In the genomic region with DNA sequence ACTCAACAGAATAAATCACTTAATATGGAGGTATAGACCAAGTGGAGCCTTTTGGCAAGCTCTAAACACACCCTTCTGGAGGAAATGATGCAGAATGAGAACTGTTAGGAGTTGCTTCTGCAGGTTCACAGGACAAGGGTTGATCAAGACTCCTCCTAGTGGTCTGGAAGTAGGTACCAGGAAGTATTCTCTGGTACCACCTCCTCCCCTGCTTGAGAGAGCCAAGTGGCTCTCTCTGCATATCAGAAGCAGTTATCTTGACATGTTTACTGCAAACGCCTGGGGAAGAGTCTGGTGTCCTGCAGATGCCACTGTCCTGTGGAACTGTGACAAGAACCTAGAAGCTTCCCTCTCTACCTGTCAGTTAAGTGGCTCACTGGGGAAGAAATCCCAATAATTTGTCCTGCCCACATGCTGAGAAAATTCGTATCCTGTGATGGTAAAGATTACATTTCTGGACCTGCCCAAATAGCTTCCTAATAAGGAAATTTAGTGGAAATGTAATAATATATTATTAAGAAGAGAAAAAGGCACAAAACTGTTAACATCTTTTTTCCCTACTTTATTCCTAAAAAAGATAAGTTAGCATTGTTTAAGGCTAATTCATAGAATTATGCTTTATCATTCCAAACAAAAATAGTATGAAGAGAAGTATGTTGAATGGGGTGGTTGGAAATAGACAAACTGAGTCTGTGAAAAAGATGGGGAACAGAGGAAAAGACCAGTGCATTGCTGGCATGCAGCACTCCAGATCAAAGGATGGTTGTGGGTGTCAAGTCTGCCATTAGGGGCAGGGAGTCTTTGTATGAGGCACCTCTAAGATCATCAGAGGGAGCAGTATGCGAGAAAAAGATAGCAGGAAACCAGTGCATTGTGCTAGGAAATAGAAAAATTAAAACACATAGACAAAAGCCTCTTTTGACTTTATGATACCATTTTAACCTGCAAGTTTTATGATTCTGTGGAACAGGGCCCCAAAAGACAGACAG, we compare ENCODE assay signal across 8 cellular contexts.
DNase-seq lines count a peak whose midpoint lies in the region; ATAC-seq lines count a peak whose summit lies in the region.

No MANE protein-coding gene starts in this region.

- peaks cover 95% of the 10 kb centered on the region for H3K4me1 Mint-ChIP-seq in activated T-cell treated with anti-CD3 and anti-CD28 coated beads, Interleukin-2, amount 50 U/mL, for 24 hours (ENCODE audit: low read depth)
- peaks cover 83% of the 10 kb centered on the region for H3K4me1 Mint-ChIP-seq in activated naive CD8-positive, alpha-beta T cell treated with anti-CD3 and anti-CD28 coated beads for 36 hours
- H3K4me1 Mint-ChIP-seq in immature natural killer cell = peaks cover 69 to 84% of the 10 kb centered on the region in 2 donors

- H3K27ac ChIP-seq in thymus (ENCODE audit: low read depth) = peak overlapping the region; percentile 25

- peak overlapping the region; percentile 99 for H3K27ac Mint-ChIP-seq in activated T-cell treated with anti-CD3 and anti-CD28 coated beads, Interleukin-2, amount 50 U/mL, for 24 hours
- peak overlapping the region; percentile 93 for H3K27ac Mint-ChIP-seq in activated naive CD8-positive, alpha-beta T cell treated with anti-CD3 and anti-CD28 coated beads for 36 hours
- peak overlapping the region; percentile 93 to 99 (median 96) for H3K27ac Mint-ChIP-seq in immature natural killer cell

- H3K4me3 Mint-ChIP-seq in activated T-cell treated with anti-CD3 and anti-CD28 coated beads, Interleukin-2, amount 50 U/mL, for 24 hours = peak overlapping the region; percentile 56
- peak overlapping the region; percentile 49 for H3K4me3 Mint-ChIP-seq in activated naive CD8-positive, alpha-beta T cell treated with anti-CD3 and anti-CD28 coated beads for 36 hours
- peak overlapping the region; percentile 71 to 77 (median 73) for H3K4me3 Mint-ChIP-seq in immature natural killer cell

- H3K4me3 ChIP-seq in thymus (ENCODE audit: low read length) = no peak overlapping the region

- H3K36me3 Mint-ChIP-seq in activated T-cell treated with anti-CD3 and anti-CD28 coated beads, Interleukin-2, amount 50 U/mL, for 24 hours (ENCODE audit: low read depth) = peaks cover 68% of the 10 kb centered on the region
- H3K36me3 Mint-ChIP-seq in activated naive CD8-positive, alpha-beta T cell treated with anti-CD3 and anti-CD28 coated beads for 36 hours = peaks cover 43% of the 10 kb centered on the region
- peaks cover 0 to 12% (median 0%) of the 10 kb centered on the region in 3 donors for H3K36me3 Mint-ChIP-seq in immature natural killer cell

- H3K27me3 ChIP-seq in thymus (ENCODE audit: control insufficient read depth, insufficient read depth) = no peaks in the 10 kb centered on the region

- H3K9me3 ChIP-seq in thymus (ENCODE audit: control insufficient read depth) = no peaks in the 10 kb centered on the region

- H3K36me3 ChIP-seq in thymus (ENCODE audit: control insufficient read depth, insufficient read depth) = peaks cover 9% of the 10 kb centered on the region

- H3K4me1 ChIP-seq in thymus (ENCODE audit: control insufficient read depth, insufficient read depth, low read length) = peaks cover 7% of the 10 kb centered on the region

- no peak for DNase-seq in activated T-cell treated with anti-CD3 and anti-CD28 coated beads, Interleukin-2, amount 50 U/mL, for 24 hours
- DNase-seq in activated T-cell treated with anti-CD3 and anti-CD28 coated beads for 4 hours = no peak
- peak; percentile 61 for DNase-seq in HPDE6-E6E7 (ENCODE audit: extremely low spot score)
- peak; percentile 96 for DNase-seq in OCI-M1 (lab: John Stamatoyannopoulos, UW)
- peak; percentile 37 for DNase-seq in activated naive CD8-positive, alpha-beta T cell treated with anti-CD3 and anti-CD28 coated beads for 36 hours
- DNase-seq in immature natural killer cell = peak; percentile 72 to 78 (median 76)

- no peaks in the 10 kb centered on the region for H3K27me3 Mint-ChIP-seq in activated T-cell treated with anti-CD3 and anti-CD28 coated beads, Interleukin-2, amount 50 U/mL, for 24 hours
- H3K27me3 Mint-ChIP-seq in activated naive CD8-positive, alpha-beta T cell treated with anti-CD3 and anti-CD28 coated beads for 36 hours = no peaks in the 10 kb centered on the region
- H3K27me3 Mint-ChIP-seq in immature natural killer cell (ENCODE audit: low read depth in 3 of 3) = peaks cover 2 to 12% (median 11%) of the 10 kb centered on the region in 3 donors

- 38% methylated on average over 3 of the region's 3 CpGs for WGBS in thymus

- ATAC-seq in GM21528 (IDR thresholded peaks at IDR 0.05; ENCODE audit: low FRiP score, unreplicated experiment) = peak; percentile 61

- no peaks in the 10 kb centered on the region for H3K9me3 Mint-ChIP-seq in activated T-cell treated with anti-CD3 and anti-CD28 coated beads, Interleukin-2, amount 50 U/mL, for 24 hours
- peaks cover 5% of the 10 kb centered on the region for H3K9me3 Mint-ChIP-seq in activated naive CD8-positive, alpha-beta T cell treated with anti-CD3 and anti-CD28 coated beads for 36 hours
- no peaks in the 10 kb centered on the region for H3K9me3 Mint-ChIP-seq in immature natural killer cell

Comparison
In these comparisons a context has a peak if more than half of its experiments do, and no peak if none do; other contexts are left out.
1. DNase-seq: peak in HPDE6-E6E7 (single experiment), OCI-M1 (single experiment), activated naive CD8-positive, alpha-beta T cell treated with anti-CD3 and anti-CD28 coated beads for 36 hours (single experiment) and immature natural killer cell (3 of 3); none in activated T-cell treated with anti-CD3 and anti-CD28 coated beads, Interleukin-2, amount 50 U/mL, for 24 hours (single experiment) and activated T-cell treated with anti-CD3 and anti-CD28 coated beads for 4 hours (single experiment).
2. Peak in every context shown above with its lines, with median percentiles within 50 percentile points of each other: H3K27ac Mint-ChIP-seq and H3K4me3 Mint-ChIP-seq.